Comparison of ENCODE assay signal across 8 cellular contexts in genomic region chr4:48290146-48290772, GRCh38. TPM values are rescaled to one million over a fixed set of nuclear protein-coding genes. Genes with fewer than 3 reads are reported as not detected.
DNase-seq lines count a peak whose midpoint lies in the region; ATAC-seq and TF ChIP-seq lines count a peak whose summit lies in the region.

No MANE protein-coding gene starts in this region.

- TF ChIP-seq CTCF in GM12875 (IDR thresholded peaks at IDR 0.05; ENCODE audit: borderline replicate concordance, insufficient read depth, low read depth, low read length) = peak; percentile 67
- peak; percentile 83 for TF ChIP-seq CTCF in Panc1 (IDR thresholded peaks at IDR 0.05)

- no peak overlapping the region for H3K27ac ChIP-seq in Panc1 (ENCODE audit: low read length)

- in situ Hi-C loops in Panc1 (cut with HindIII; ENCODE audit: low pct_unique_long_range_greater_than_20kb, low sequenced_read_pairs) = no loop called here

- intact Hi-C loops in Panc1 (cut with micrococcal nuclease; ENCODE audit: unreplicated experiment) = loop anchor here (5.0 kb wide), 1 partner anchor 163 kb away; no protein-coding TSS in a partner anchor
- intact Hi-C loops in head of caudate nucleus (cut with DNase I) = no loop called here

- ATAC-seq in Panc1 = peak; percentile 72; the same call in 1 of the 2 replicates
- ATAC-seq in GM18511 (IDR thresholded peaks at IDR 0.05; ENCODE audit: unreplicated experiment) = no peak
- ATAC-seq in GM18861 (IDR thresholded peaks at IDR 0.05; ENCODE audit: unreplicated experiment) = no peak

- CTCF ChIA-PET in Panc1 (lab: Charles Lee) = interaction anchor here (0.5 to 0.6 kb wide), 2 partner anchors 62 to 166 kb away, joined by 3 to 6 read pairs; no protein-coding TSS in a partner anchor

- POLR2A ChIA-PET in Panc1 (lab: Charles Lee) = no interaction called here

- H3K36me3 ChIP-seq in Panc1 (ENCODE audit: control insufficient read depth, insufficient read depth, low read length) = no peaks in the 10 kb centered on the region

- BruUV-seq in Panc1 (replicated peaks; lab: Mats Ljungman, UMichigan) = no TSS peak

- no peak overlapping the region for H3K4me3 ChIP-seq in GM12875 (ENCODE audit: low read depth, low read length)
- no peak overlapping the region for H3K4me3 ChIP-seq in Panc1 (ENCODE audit: low read depth in 2 of 2, low read length in 2 of 2)

- no peaks in the 10 kb centered on the region; the same call in 1 of the 2 replicates for H3K27me3 ChIP-seq in Panc1 (ENCODE audit: control insufficient read depth, insufficient read depth, low read length)

- H3K4me1 ChIP-seq in Panc1 (ENCODE audit: control insufficient read depth, insufficient read depth, low read length) = no peaks in the 10 kb centered on the region

- no peaks in the 10 kb centered on the region for H3K9me3 ChIP-seq in Panc1 (ENCODE audit: control insufficient read depth, insufficient read depth, low read depth, low read length)

- DNase-seq in AG08396 (ENCODE audit: low spot score) (peak; percentile 66), Panc1 (ENCODE audit: low read depth, low spot score) (no peak), glomerular visceral epithelial cell (ENCODE audit: extremely low spot score) (peak; percentile 48), NCI-H1694 treated with DMSO at 0.1 percent for 48 hours (lab: John Stamatoyannopoulos, UW) (no peak), head of caudate nucleus (no peak)

RNA-seq across cellular contexts. Expression of gene TEC, which starts 20.6 kb away (rescaled TPM):
- total RNA-seq in Panc1 (2021; ENCODE audit: unreplicated experiment) = 0.67 TPM
- 0.67 TPM for polyA plus RNA-seq in Panc1 (2012; ENCODE audit: insufficient read length)

RNA-seq across cellular contexts. Expression of gene SLAIN2, which starts 51.1 kb away (rescaled TPM):
- 53.2 TPM for total RNA-seq in Panc1 (2021; ENCODE audit: unreplicated experiment)
- polyA plus RNA-seq in Panc1 (2012; ENCODE audit: insufficient read length) = 26.8 TPM

Comparison
In these comparisons a context has a peak if more than half of its experiments do, and no peak if none do; other contexts are left out.
1. DNase-seq: peak in AG08396 (single experiment) and glomerular visceral epithelial cell (single experiment); none in Panc1 (single experiment), NCI-H1694 treated with DMSO at 0.1 percent for 48 hours (single experiment) and head of caudate nucleus (0 of 42).